Comparison of ENCODE assay signal across 11 cellular contexts in genomic region chr1:158830074-158830677, GRCh38. TPM values are rescaled to one million over a fixed set of nuclear protein-coding genes. Genes with fewer than 3 reads are reported as not detected.
A peak's percentile ranks its signal among the peaks of the same experiment; 100 is the strongest.
DNase-seq lines count a peak whose midpoint lies in the region; ATAC-seq, FAIRE-seq and TF ChIP-seq lines count a peak whose summit lies in the region.
"Had no signal": no experiment of that assay in that cellular context is flagged by ENCODE, and none has a peak within 500 bp of the region (broad histone marks: within the 10 kb centered on the region; RNA-seq: fewer than 3 reads in every experiment).

No MANE protein-coding gene starts in this region.

- H3K4me3 ChIP-seq in testis = no peak overlapping the region

- H3K27ac ChIP-seq in testis = no peak overlapping the region

- intact Hi-C loops in testis (cut with DNase I; ENCODE audit: low total_unique reads) = no loop called here

- H3K4me1 ChIP-seq in testis = no peaks in the 10 kb centered on the region

- H3K36me3 ChIP-seq in testis (ENCODE audit: low read depth, missing control alignments) = no peaks in the 10 kb centered on the region

- TF ChIP-seq POLR2A in GM12892 (IDR thresholded peaks at IDR 0.05; ENCODE audit: low read depth, low read length) = no peak
- TF ChIP-seq POLR2A in testis (IDR thresholded peaks at IDR 0.05) = no peak

- H3K27ac Mint-ChIP-seq in T-helper 2 cell treated with Interferon-gamma antibody and Interleukin-4, amounts not matched to agents 5 μg/mL and 100 μg/mL, for 36 hours = peak overlapping the region; percentile 9
- peak overlapping the region in 3 of 6 donors; percentile 14 to 43 (median 29) for H3K27ac Mint-ChIP-seq in immature natural killer cell
- H3K27ac Mint-ChIP-seq: CD4-positive, alpha-beta T cell had no signal

- H3K4me3 Mint-ChIP-seq in T-helper 2 cell treated with Interferon-gamma antibody and Interleukin-4, amounts not matched to agents 5 μg/mL and 100 μg/mL, for 36 hours = peak overlapping the region; percentile 23
- peak overlapping the region in 1 of 5 donors; percentile 62 for H3K4me3 Mint-ChIP-seq in immature natural killer cell
- H3K4me3 Mint-ChIP-seq: CD4-positive, alpha-beta T cell had no signal

- ATAC-seq in GM19372 (IDR thresholded peaks at IDR 0.05; ENCODE audit: low read depth, unreplicated experiment) = peak; percentile 58
- ATAC-seq in HG02943 (IDR thresholded peaks at IDR 0.05; ENCODE audit: low read depth, unreplicated experiment) = peak; percentile 39
- ATAC-seq: SK-N-SH treated with all-trans-retinoic acid at 6 μM for 48 hours had no signal

- 61 to 75% methylated on average over 2 of the region's 2 CpGs for WGBS in testis, 2 donors

- TF ChIP-seq CTCF in testis (IDR thresholded peaks at IDR 0.05) = no peak

- no peaks in the 10 kb centered on the region for H3K27me3 ChIP-seq in testis

- peaks cover 3% of the 10 kb centered on the region for H3K27me3 Mint-ChIP-seq in T-helper 2 cell treated with Interferon-gamma antibody and Interleukin-4, amounts not matched to agents 5 μg/mL and 100 μg/mL, for 36 hours (ENCODE audit: low read depth)
- peaks cover 0 to 4% (median 3%) of the 10 kb centered on the region in 3 donors for H3K27me3 Mint-ChIP-seq in immature natural killer cell (ENCODE audit: low read depth in 3 of 3)
- H3K27me3 Mint-ChIP-seq: CD4-positive, alpha-beta T cell had no signal

- FAIRE-seq in GM12892 (lab: Jason Lieb, UNC) = peak; percentile 67

- H3K9me3 ChIP-seq in testis = no peaks in the 10 kb centered on the region

- DNase-seq in GM12892 (ENCODE audit: insufficient read length) (no peak), testis (no peak), immature natural killer cell (no peak), NCI-H146 (lab: John Stamatoyannopoulos, UW) (no peak)
- DNase-seq in T-helper 2 cell treated with Interferon-gamma antibody and Interleukin-4, amounts not matched to agents 5 μg/mL and 100 μg/mL, for 36 hours (ENCODE audit: low spot score) = no peak
- DNase-seq in stimulated activated naive CD4-positive, alpha-beta T cell (lab: John Stamatoyannopoulos, UW) = no peak
- DNase-seq: CD4-positive, alpha-beta T cell; left ventricle myocardium superior had no signal

- peaks cover 15% of the 10 kb centered on the region for H3K4me1 Mint-ChIP-seq in T-helper 2 cell treated with Interferon-gamma antibody and Interleukin-4, amounts not matched to agents 5 μg/mL and 100 μg/mL, for 36 hours (ENCODE audit: low read depth)
- H3K4me1 Mint-ChIP-seq in immature natural killer cell = peaks cover 16% of the 10 kb centered on the region in 2 donors

- peaks cover 35% of the 10 kb centered on the region for H3K9me3 Mint-ChIP-seq in T-helper 2 cell treated with Interferon-gamma antibody and Interleukin-4, amounts not matched to agents 5 μg/mL and 100 μg/mL, for 36 hours
- peaks cover 2 to 30% (median 14%) of the 10 kb centered on the region in 6 donors for H3K9me3 Mint-ChIP-seq in immature natural killer cell

- H3K36me3 Mint-ChIP-seq in T-helper 2 cell treated with Interferon-gamma antibody and Interleukin-4, amounts not matched to agents 5 μg/mL and 100 μg/mL, for 36 hours (ENCODE audit: low read depth) = peaks cover 16% of the 10 kb centered on the region
- H3K36me3 Mint-ChIP-seq in immature natural killer cell = peaks cover 15 to 18% (median 15%) of the 10 kb centered on the region in 3 donors

RNA-seq across cellular contexts. Expression of gene MNDA, which starts 1.0 kb away (rescaled TPM):
- polyA plus RNA-seq in GM12892 (2012; ENCODE audit: missing spikeins) = 22.6 TPM
- 10 to 100 TPM; 11.5 to 12.8 TPM for total RNA-seq in testis
- polyA plus RNA-seq in testis (ENCODE audit: insufficient read depth, low read depth, low replicate concordance) (6.8 TPM), immature natural killer cell (10 to 100 TPM in 1 of 3 donors, 1 to 10 TPM in 2; 2.8 to 16.3 (median 8.8) TPM)

RNA-seq across cellular contexts. Expression of gene OR6N2, which starts 49.2 kb away (rescaled TPM):
- polyA plus RNA-seq in GM12892 (2012; ENCODE audit: missing spikeins) = not detected
- total RNA-seq in testis = not detected
- polyA plus RNA-seq in testis (ENCODE audit: insufficient read depth, low read depth, low replicate concordance) = not detected
- polyA plus RNA-seq in immature natural killer cell = not detected
- total RNA-seq: CD4-positive, alpha-beta T cell; left ventricle myocardium superior had no signal

RNA-seq across cellular contexts. Expression of gene OR6N1, which starts 58.2 kb away (rescaled TPM):
- polyA plus RNA-seq in GM12892 (2012; ENCODE audit: missing spikeins) = not detected
- 1 to 10 TPM in 1 of 2 donors, not detected in 1; 1.0 TPM for total RNA-seq in testis
- polyA plus RNA-seq in testis (ENCODE audit: insufficient read depth, low read depth, low replicate concordance) (not detected), immature natural killer cell (not detected)
- total RNA-seq: CD4-positive, alpha-beta T cell; left ventricle myocardium superior had no signal
